Comparison of ENCODE assay signal across 10 cellular contexts in the genomic region with DNA sequence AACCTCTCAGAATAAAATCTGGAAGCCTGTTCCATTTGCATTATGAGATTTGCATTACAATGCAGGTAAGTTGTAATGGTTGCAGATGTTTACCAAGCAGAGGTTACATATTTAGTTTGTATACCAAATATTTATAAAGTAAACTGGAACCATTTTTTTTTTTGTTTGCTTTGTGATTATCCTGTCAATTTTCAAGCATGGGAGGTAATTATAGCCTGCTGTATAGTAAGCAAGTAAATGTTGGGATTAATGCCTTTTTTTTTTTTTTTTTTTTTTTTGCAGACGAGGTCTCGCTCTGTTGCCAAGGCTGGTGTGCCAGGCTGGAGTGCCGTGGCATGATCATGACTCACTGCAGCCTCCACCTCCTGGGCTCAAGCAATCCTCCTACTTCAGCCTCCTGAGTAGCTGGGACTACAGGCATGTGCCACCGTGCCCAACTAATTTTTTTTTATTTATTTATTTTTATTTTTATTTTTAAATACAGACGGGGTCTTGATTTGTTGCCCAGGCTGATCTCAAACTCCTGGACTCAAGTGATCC. TPM values are rescaled to one million over a fixed set of nuclear protein-coding genes. Genes with fewer than 3 reads are reported as not detected.
DNase-seq lines count a peak whose midpoint lies in the region; ATAC-seq and TF ChIP-seq lines count a peak whose summit lies in the region.
"Had no signal": no experiment of that assay in that cellular context is flagged by ENCODE, and none has a peak within 500 bp of the region (broad histone marks: within the 10 kb centered on the region; RNA-seq: fewer than 3 reads in every experiment).

No MANE protein-coding gene starts in this region.

- intact Hi-C loops in heart right ventricle (cut with DNase I), result loop anchor here in 1 of 10 donors (5.0 kb wide), 1 partner anchor 45 kb away; no protein-coding TSS in a partner anchor
- intact Hi-C loops in cardiac septum (cut with DNase I), result no loop called here
- intact Hi-C loops in right lobe of liver (cut with DNase I), result no loop called here
- intact Hi-C loops in uterus (cut with DNase I; ENCODE audit: low total_unique reads), result no loop called here

- WGBS in heart right ventricle, 2 donors, result 40 to 67% methylated on average over 5 of the region's 5 CpGs
- 41% methylated on average over 5 of the region's 5 CpGs for WGBS in right lobe of liver (ENCODE audit: insufficient coverage, low coverage, low lambda C conversion rate, missing lambda C conversion rate)

- H4K20me1 ChIP-seq in SU-DHL-6 (ENCODE audit: low read depth, low read length), result no peaks in the 10 kb centered on the region

- H3K79me2 ChIP-seq in SU-DHL-6 (ENCODE audit: insufficient read depth, low read length), result peaks cover 96% of the 10 kb centered on the region

- TF ChIP-seq CTCF in heart right ventricle (IDR thresholded peaks at IDR 0.05) (no peak), SU-DHL-6 (IDR thresholded peaks at IDR 0.05; ENCODE audit: insufficient read depth, low read length, poor library complexity, severe bottlenecking) (no peak), right lobe of liver (IDR thresholded peaks at IDR 0.05) (no peak), uterus (IDR thresholded peaks at IDR 0.05) (no peak)

- ATAC-seq in heart right ventricle (no peak), right lobe of liver (no peak), HG03439 (IDR thresholded peaks at IDR 0.05; ENCODE audit: unreplicated experiment) (no peak)

- H3K4me1 ChIP-seq in heart right ventricle (peaks cover 0 to 93% (median 81%) of the 10 kb centered on the region in 9 donors), right lobe of liver (peaks cover 0 to 71% (median 22%) of the 10 kb centered on the region in 4 donors), uterus (no peaks in the 10 kb centered on the region)

- peaks cover 22% of the 10 kb centered on the region for H3F3A ChIP-seq in SU-DHL-6 (ENCODE audit: insufficient read depth)

- H2AFZ ChIP-seq in SU-DHL-6 (ENCODE audit: low read depth, low read length, severe bottlenecking), result no peak overlapping the region

- TF ChIP-seq POLR2A in right lobe of liver (IDR thresholded peaks at IDR 0.05) (no peak), uterus (IDR thresholded peaks at IDR 0.05) (no peak)

- H3K9me2 ChIP-seq in SU-DHL-6 (replicated peaks; ENCODE audit: insufficient read depth, low read length), result no peaks in the 10 kb centered on the region

- H3K4me3 ChIP-seq in heart right ventricle (peak overlapping the region in 6 of 10 donors; percentile 51 to 67 (median 66)), SU-DHL-6 (ENCODE audit: insufficient read depth, low read length, poor library complexity, severe bottlenecking) (no peak overlapping the region), right lobe of liver (no peak overlapping the region), uterus (no peak overlapping the region)

- peak overlapping the region in 9 of 10 donors; percentile 1 to 91 (median 88) for H3K27ac ChIP-seq in heart right ventricle
- H3K27ac ChIP-seq in SU-DHL-6 (ENCODE audit: low read depth, low read length), result peak overlapping the region; percentile 79; the same call in 1 of the 2 replicates
- peak overlapping the region; percentile 21 to 87 (median 57) for H3K27ac ChIP-seq in right lobe of liver
- peak overlapping the region; percentile 56 to 67 for H3K27ac ChIP-seq in uterus

- peak overlapping the region; percentile 89 for H3K4me2 ChIP-seq in SU-DHL-6 (ENCODE audit: low read depth, low read length, poor library complexity, severe bottlenecking)

- H3K9me3 ChIP-seq in heart right ventricle (no peaks in the 10 kb centered on the region), SU-DHL-6 (ENCODE audit: insufficient read depth, low read length) (no peaks in the 10 kb centered on the region), right lobe of liver (no peaks in the 10 kb centered on the region), uterus (no peaks in the 10 kb centered on the region)

- H3K36me3 ChIP-seq in heart right ventricle, result peaks cover 0 to 16% (median 0%) of the 10 kb centered on the region in 9 donors
- H3K36me3 ChIP-seq in SU-DHL-6 (ENCODE audit: low read length), result no peaks in the 10 kb centered on the region
- no peaks in the 10 kb centered on the region for H3K36me3 ChIP-seq in right lobe of liver
- H3K36me3 ChIP-seq in uterus, result no peaks in the 10 kb centered on the region

- H3K27me3 ChIP-seq in heart right ventricle (no peaks in the 10 kb centered on the region), SU-DHL-6 (ENCODE audit: low read length) (no peaks in the 10 kb centered on the region), right lobe of liver (no peaks in the 10 kb centered on the region), uterus (no peaks in the 10 kb centered on the region)

- DNase-seq in heart right ventricle (no peak), cardiac septum (ENCODE audit: low spot score) (no peak), right lobe of liver (no peak), uterus (no peak), NCI-H2196 (lab: John Stamatoyannopoulos, UW; ENCODE audit: unreplicated experiment) (no peak)
- DNase-seq in activated effector memory CD4-positive, alpha-beta T cell treated with Interleukin-2 at 50 U/mL for 16 hours, result no peak
- DNase-seq: central memory CD4-positive, alpha-beta T cell; H9 had no signal

- no peak overlapping the region for H3K9ac ChIP-seq in SU-DHL-6 (ENCODE audit: low read length)

RNA-seq across cellular contexts. Expression of gene NFYC, which starts 21.0 kb away (rescaled TPM):
- 10 to 100 TPM; 56.1 to 84.7 (median 73.1) TPM for total RNA-seq in heart right ventricle
- 10 to 100 TPM; 49.9 to 55.8 TPM for polyA plus RNA-seq in heart right ventricle
- total RNA-seq in cardiac septum, result 61.7 TPM
- total RNA-seq in right lobe of liver, result 10 to 100 TPM; 21.9 to 36.1 (median 28.1) TPM
- 10 to 100 TPM; 31.8 to 63.3 (median 44.0) TPM for total RNA-seq in uterus

RNA-seq across cellular contexts. Expression of gene RIMS3, which starts 47.0 kb away (rescaled TPM):
- total RNA-seq in heart right ventricle (1 to 10 TPM in 3 of 10 donors, under 1 TPM in 7; 0.34 to 2.0 (median 0.79) TPM), cardiac septum (0.67 TPM), right lobe of liver (1 to 10 TPM in 2 of 6 experiments, under 1 TPM in 4; 0.35 to 1.4 (median 0.45) TPM), uterus (10 to 100 TPM in 1 of 4 donors, 1 to 10 TPM in 3; 1.8 to 14.0 (median 5.4) TPM)
- polyA plus RNA-seq in heart right ventricle, result under 1 TPM; 0.14 to 0.22 TPM

Comparison
In these comparisons a context has a peak if more than half of its experiments do, and no peak if none do; other contexts are left out.
1. H3K4me3 ChIP-seq: peak in heart right ventricle (6 of 10); none in SU-DHL-6 (single experiment), right lobe of liver (0 of 3) and uterus (0 of 2).
2. Peak in every context shown above with its lines, with median percentiles within 50 percentile points of each other: H3K27ac ChIP-seq.